1 cellular context compared by ENCODE assay signal in genomic region chr15:40525855-40526254, GRCh38.
TF ChIP-seq lines count a peak whose summit lies in the region.

No MANE protein-coding gene starts in this region.

TF ChIP-seq in HepG2, 621 proteins besides CTCF, POLR2A, EP300 and RAD21:
- no peak for TF ChIP-seq SYNCRIP (IDR thresholded peaks at IDR 0.05; ENCODE audit: insufficient read depth, low read depth, low read length)
- no peak for TF ChIP-seq ZNF513 (CRISPR knock-in tag; conservative IDR thresholded peaks at IDR 0.05)
- no peak for TF ChIP-seq ZNF556 (CRISPR knock-in tag; IDR thresholded peaks at IDR 0.05; ENCODE audit: borderline replicate concordance)
- no peak for TF ChIP-seq AKNA (CRISPR knock-in tag; IDR thresholded peaks at IDR 0.05; ENCODE audit: borderline replicate concordance)
- no peak for TF ChIP-seq ZMYM4 (CRISPR knock-in tag; IDR thresholded peaks at IDR 0.05)
- no peak for TF ChIP-seq PBX3 (CRISPR knock-in tag; IDR thresholded peaks at IDR 0.05; ENCODE audit: borderline replicate concordance)
